In genomic region chr5:139294372-139295165, GRCh38 we compare ENCODE assay signal across 8 cellular contexts. TPM values are rescaled to one million over a fixed set of nuclear protein-coding genes. Genes with fewer than 3 reads are reported as not detected.
A peak's percentile ranks its signal among the peaks of the same experiment; 100 is the strongest.
DNase-seq lines count a peak whose midpoint lies in the region; ATAC-seq and TF ChIP-seq lines count a peak whose summit lies in the region.

No MANE protein-coding gene starts in this region.

- WGBS in psoas muscle, 3 donors: 0 to 1% (median 1%) methylated on average over 48 of the region's 48 CpGs

- H3K4me3 ChIP-seq in SU-DHL-6 (ENCODE audit: insufficient read depth, low read length, poor library complexity, severe bottlenecking) (peak overlapping the region; percentile 82), right atrium auricular region (peak overlapping the region; percentile 70 to 82), psoas muscle (peak overlapping the region; percentile 96)

- H3F3A ChIP-seq in SU-DHL-6 (ENCODE audit: insufficient read depth): peaks cover 43% of the 10 kb centered on the region

- H3K4me2 ChIP-seq in SU-DHL-6 (ENCODE audit: low read depth, low read length, poor library complexity, severe bottlenecking): peak overlapping the region; percentile 98

- peaks cover 66% of the 10 kb centered on the region for H3K79me2 ChIP-seq in SU-DHL-6 (ENCODE audit: insufficient read depth, low read length)

- H3K36me3 ChIP-seq in SU-DHL-6 (ENCODE audit: low read length) (peaks cover 9% of the 10 kb centered on the region), right atrium auricular region (no peaks in the 10 kb centered on the region), psoas muscle (ENCODE audit: insufficient read depth in 1 of 2, low read depth in 1 of 2) (peaks cover 0 to 14% of the 10 kb centered on the region in 2 donors)

- ATAC-seq in GM21825 (IDR thresholded peaks at IDR 0.05; ENCODE audit: unreplicated experiment) (peak; percentile 31), psoas muscle (peak; percentile 44 to 73 (median 62))

- TF ChIP-seq CTCF in SU-DHL-6 (IDR thresholded peaks at IDR 0.05; ENCODE audit: insufficient read depth, low read length, poor library complexity, severe bottlenecking) (peak; percentile 29), right atrium auricular region (IDR thresholded peaks at IDR 0.05) (peak in 1 of 2 donors; percentile 49), psoas muscle (IDR thresholded peaks at IDR 0.05) (no peak)

- H3K27ac ChIP-seq in SU-DHL-6 (ENCODE audit: low read depth, low read length) (peak overlapping the region; percentile 85), right atrium auricular region (peak overlapping the region; percentile 93 to 100), psoas muscle (peak overlapping the region; percentile 100)

- H3K27me3 ChIP-seq in SU-DHL-6 (ENCODE audit: low read length): no peaks in the 10 kb centered on the region
- H3K27me3 ChIP-seq in right atrium auricular region: no peaks in the 10 kb centered on the region
- H3K27me3 ChIP-seq in psoas muscle (ENCODE audit: insufficient read depth in 3 of 3, low read length in 2 of 3): no peaks in the 10 kb centered on the region

- H3K4me1 ChIP-seq in right atrium auricular region: peaks cover 0 to 51% of the 10 kb centered on the region in 2 donors
- H3K4me1 ChIP-seq in psoas muscle: peaks cover 46% of the 10 kb centered on the region

- H3K9ac ChIP-seq in SU-DHL-6 (ENCODE audit: low read length): peak overlapping the region; percentile 97

- H3K9me2 ChIP-seq in SU-DHL-6 (replicated peaks; ENCODE audit: insufficient read depth, low read length): no peaks in the 10 kb centered on the region

- DNase-seq in GDM1 (lab: John Stamatoyannopoulos, UW): peak; percentile 57
- peak; percentile 87 for DNase-seq in LHCN-M2 (ENCODE audit: low read depth)
- DNase-seq in anterior cingulate cortex (lab: John Stamatoyannopoulos, UW): peak in 54 of 58 donors; percentile 12 to 85 (median 66)
- peak; percentile 70 for DNase-seq in right atrium auricular region (ENCODE audit: low spot score)
- peak; percentile 80 to 87 for DNase-seq in psoas muscle
- no peak for DNase-seq in COLO829 (ENCODE audit: low spot score)

- H3K9me3 ChIP-seq in SU-DHL-6 (ENCODE audit: insufficient read depth, low read length): no peaks in the 10 kb centered on the region
- no peaks in the 10 kb centered on the region for H3K9me3 ChIP-seq in right atrium auricular region
- H3K9me3 ChIP-seq in psoas muscle: no peaks in the 10 kb centered on the region

- H2AFZ ChIP-seq in SU-DHL-6 (ENCODE audit: low read depth, low read length, severe bottlenecking): no peak overlapping the region

- intact Hi-C loops in psoas muscle (cut with DNase I): loop anchor here in 1 of 2 donors (10.0 kb wide), 1 partner anchor 220 kb away; no protein-coding TSS in a partner anchor

- H4K20me1 ChIP-seq in SU-DHL-6 (ENCODE audit: low read depth, low read length): peaks cover 44% of the 10 kb centered on the region

RNA-seq across cellular contexts. Expression of gene MATR3, which starts 1.0 kb away (rescaled TPM):
- 268 and 269 TPM in 2 replicates for total RNA-seq in LHCN-M2 (2014; rRNA removed)
- polyA plus RNA-seq in LHCN-M2 (2012): 101 TPM
- total RNA-seq in right atrium auricular region: 100 to 1,000 TPM; 131 to 159 TPM
- 100 to 1,000 TPM in 3 of 4 donors, 10 to 100 TPM in 1; 96.5 to 153 (median 134) TPM for total RNA-seq in psoas muscle
- 100 to 1,000 TPM in 1 of 3 donors, 10 to 100 TPM in 2; 92.4 to 110 (median 97.1) TPM for polyA plus RNA-seq in psoas muscle

RNA-seq across cellular contexts. Expression of gene PAIP2, which starts 47.1 kb away (rescaled TPM):
- total RNA-seq in LHCN-M2 (2014; rRNA removed): 50.1 and 56.5 TPM in 2 replicates
- polyA plus RNA-seq in LHCN-M2 (2012): 47.7 TPM
- 100 to 1,000 TPM in 1 of 2 donors, 10 to 100 TPM in 1; 97.6 to 156 TPM for total RNA-seq in right atrium auricular region
- total RNA-seq in psoas muscle: 100 to 1,000 TPM; 111 to 144 (median 116) TPM
- polyA plus RNA-seq in psoas muscle: 100 to 1,000 TPM; 113 to 252 (median 143) TPM
